ENCODE assay signal across 8 cellular contexts in genomic region chr12:14723763-14724162, GRCh38. TPM values are rescaled to one million over a fixed set of nuclear protein-coding genes. Genes with fewer than 3 reads are reported as not detected.
A peak's percentile ranks its signal among the peaks of the same experiment; 100 is the strongest.
DNase-seq lines count a peak whose midpoint lies in the region; ATAC-seq and TF ChIP-seq lines count a peak whose summit lies in the region.

No MANE protein-coding gene starts in this region.

- H3K27me3 ChIP-seq in gastrocnemius medialis = no peaks in the 10 kb centered on the region

- ATAC-seq in HG02852 (IDR thresholded peaks at IDR 0.05; ENCODE audit: unreplicated experiment) = peak; percentile 67
- no peak for ATAC-seq in gastrocnemius medialis
- ATAC-seq in HG03196 (IDR thresholded peaks at IDR 0.05; ENCODE audit: unreplicated experiment) = no peak
- no peak for ATAC-seq in GM19463 (IDR thresholded peaks at IDR 0.05; ENCODE audit: unreplicated experiment)

- H3K36me3 ChIP-seq in gastrocnemius medialis = no peaks in the 10 kb centered on the region

- no peaks in the 10 kb centered on the region for H3K4me1 ChIP-seq in gastrocnemius medialis

- intact Hi-C loops in head of caudate nucleus (cut with DNase I) (no loop called here), gastrocnemius medialis (cut with DNase I; ENCODE audit: low total_unique reads) (no loop called here)

- no peak for TF ChIP-seq POLR2A in gastrocnemius medialis (IDR thresholded peaks at IDR 0.05)

- peak in 3 of 5 experiments; percentile 33 to 47 (median 38) for TF ChIP-seq CTCF in gastrocnemius medialis (IDR thresholded peaks at IDR 0.05 in 4 of 5, conservative IDR thresholded peaks at IDR 0.05 in 1 of 5)

- DNase-seq in DMS53 (lab: John Stamatoyannopoulos, UW) = peak; percentile 85
- peak; percentile 45 for DNase-seq in SIG-M5 (lab: John Stamatoyannopoulos, UW)
- DNase-seq in activated effector memory CD4-positive, alpha-beta T cell treated with Interleukin-2 at 50 U/mL for 16 hours = peak; percentile 19
- DNase-seq in head of caudate nucleus = peak in 40 of 42 donors; percentile 4 to 73 (median 42)
- no peak for DNase-seq in gastrocnemius medialis

- in situ Hi-C loops in gastrocnemius medialis (cut with MboI; ENCODE audit: low sequenced_read_pairs in 4 of 4) = no loop called here

- H3K9me3 ChIP-seq in gastrocnemius medialis = no peaks in the 10 kb centered on the region

- H3K4me3 ChIP-seq in gastrocnemius medialis = no peak overlapping the region

- no peak overlapping the region for H3K27ac ChIP-seq in gastrocnemius medialis

RNA-seq across cellular contexts. Expression of gene GUCY2C, which starts 27.4 kb away (rescaled TPM):
- under 1 TPM in 2 of 4 donors, not detected in 2; 0.09 to 0.17 TPM for total RNA-seq in gastrocnemius medialis

Comparison
In these comparisons a context has a peak if more than half of its experiments do, and no peak if none do; other contexts are left out.
1. DNase-seq: peak in DMS53 (single experiment), SIG-M5 (single experiment), activated effector memory CD4-positive, alpha-beta T cell treated with Interleukin-2 at 50 U/mL for 16 hours (single experiment) and head of caudate nucleus (40 of 42); none in gastrocnemius medialis (0 of 2).